Comparison of ENCODE assay signal across 8 cellular contexts in the genomic region with DNA sequence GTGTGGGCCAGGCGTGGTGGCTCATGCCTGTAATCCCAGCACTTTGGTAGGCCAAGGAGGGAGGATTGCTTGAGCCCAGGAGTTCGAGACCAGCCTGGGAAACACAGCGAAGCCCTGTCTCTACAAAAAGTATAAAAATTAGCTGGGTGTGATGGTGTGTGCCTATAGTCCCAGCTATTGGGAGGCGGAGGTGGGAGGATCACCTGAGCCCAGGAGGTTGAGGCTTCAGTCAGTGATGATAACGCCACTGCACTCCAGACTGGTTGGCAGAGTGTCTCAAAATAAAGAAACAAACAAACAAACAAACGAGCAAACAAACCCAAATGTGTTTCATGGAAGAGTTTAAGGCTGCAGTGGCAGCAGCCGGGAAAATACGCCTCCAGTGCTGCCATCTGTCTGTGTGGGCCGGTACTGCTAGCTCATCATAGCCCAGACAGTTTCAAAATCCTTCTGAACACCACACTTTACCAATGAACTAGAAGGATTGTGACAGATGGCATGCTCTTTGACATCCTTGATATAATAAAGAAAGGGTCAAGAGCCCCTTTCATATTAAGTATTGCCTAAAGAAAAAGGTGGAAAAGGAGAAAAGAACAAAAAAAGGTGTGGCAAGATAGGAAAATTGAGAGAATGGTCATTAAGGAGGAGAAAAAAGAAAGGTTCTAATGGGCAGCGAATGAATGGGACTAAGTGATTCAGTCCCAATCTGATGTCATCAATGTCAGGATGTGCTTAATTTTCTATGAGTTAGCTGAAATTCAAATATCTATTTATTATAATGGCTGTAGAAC.
DNase-seq lines count a peak whose midpoint lies in the region; ATAC-seq and TF ChIP-seq lines count a peak whose summit lies in the region.

No MANE protein-coding gene starts in this region.

- H3K36me3 ChIP-seq in mucosa of descending colon (ENCODE audit: low read depth): no peaks in the 10 kb centered on the region

- no peaks in the 10 kb centered on the region for H3K4me1 ChIP-seq in mucosa of descending colon (ENCODE audit: low read depth)

- H3K27me3 Mint-ChIP-seq in activated CD4-positive, alpha-beta T cell treated with anti-CD3 and anti-CD28 coated beads, Interleukin-2, amount 10 ng/mL, durations not matched to agents 24 days and 14 days: peaks cover 16% of the 10 kb centered on the region

- H3K4me3 Mint-ChIP-seq in activated CD4-positive, alpha-beta T cell treated with anti-CD3 and anti-CD28 coated beads, Interleukin-2, amount 10 ng/mL, durations not matched to agents 24 days and 14 days: no peak overlapping the region

- DNase-seq in GOT3 (lab: John Stamatoyannopoulos, UW) (peak; percentile 12), LoVo (ENCODE audit: low spot score) (peak; percentile 15), ecto neural progenitor cell (ENCODE audit: low spot score) (peak; percentile 57), mucosa of descending colon (peak in 2 of 3 donors; percentile 68 to 73), NCI-H187 treated with DMSO at 0.1 percent for 48 hours (lab: John Stamatoyannopoulos, UW) (no peak)
- DNase-seq in activated CD4-positive, alpha-beta T cell treated with anti-CD3 and anti-CD28 coated beads, Interleukin-2, amount 10 ng/mL, durations not matched to agents 24 days and 14 days: peak; percentile 87
- peak; percentile 76 for DNase-seq in stimulated activated CD8-positive, alpha-beta memory T cell treated with anti-CD3 and anti-CD28 coated beads, Interleukin-4, amount 100 ng/mL, for 48 hours

- peaks cover 2% of the 10 kb centered on the region for H3K4me1 Mint-ChIP-seq in activated CD4-positive, alpha-beta T cell treated with anti-CD3 and anti-CD28 coated beads, Interleukin-2, amount 10 ng/mL, durations not matched to agents 24 days and 14 days

- H3K9me3 ChIP-seq in mucosa of descending colon: no peaks in the 10 kb centered on the region

- H3K9me3 Mint-ChIP-seq in activated CD4-positive, alpha-beta T cell treated with anti-CD3 and anti-CD28 coated beads, Interleukin-2, amount 10 ng/mL, durations not matched to agents 24 days and 14 days: no peaks in the 10 kb centered on the region

- no peak overlapping the region for H3K4me3 ChIP-seq in mucosa of descending colon

- ATAC-seq in mucosa of descending colon: peak; percentile 80

- H3K36me3 Mint-ChIP-seq in activated CD4-positive, alpha-beta T cell treated with anti-CD3 and anti-CD28 coated beads, Interleukin-2, amount 10 ng/mL, durations not matched to agents 24 days and 14 days (ENCODE audit: low read depth): no peaks in the 10 kb centered on the region

- H3K27ac Mint-ChIP-seq in activated CD4-positive, alpha-beta T cell treated with anti-CD3 and anti-CD28 coated beads, Interleukin-2, amount 10 ng/mL, durations not matched to agents 24 days and 14 days: no peak overlapping the region

- intact Hi-C loops in activated CD4-positive, alpha-beta T cell treated with anti-CD3 and anti-CD28 coated beads, Interleukin-2, amount 10 ng/mL, durations not matched to agents 24 days and 14 days (cut with micrococcal nuclease): loop anchor here (1.0 to 10.0 kb wide), 3 partner anchors 36 to 664 kb away; no protein-coding TSS in a partner anchor
- intact Hi-C loops in mucosa of descending colon (cut with DNase I, micrococcal nuclease): no loop called here

- peak; percentile 94 for TF ChIP-seq CTCF in GM12874 (IDR thresholded peaks at IDR 0.05; ENCODE audit: insufficient read depth, low read depth, low read length)
- TF ChIP-seq CTCF in mucosa of descending colon (IDR thresholded peaks at IDR 0.05): peak; percentile 84
